11 cellular contexts compared by ENCODE assay signal in genomic region chr2:196252408-196253114, GRCh38.
DNase-seq lines count a peak whose midpoint lies in the region; ATAC-seq and TF ChIP-seq lines count a peak whose summit lies in the region.
"Had no signal": no experiment of that assay in that cellular context is flagged by ENCODE, and none has a peak within 500 bp of the region (broad histone marks: within the 10 kb centered on the region; RNA-seq: fewer than 3 reads in every experiment).

No MANE protein-coding gene starts in this region.

- CTCF ChIA-PET in Panc1 (lab: Charles Lee), result interaction anchor here (0.6 kb wide), 1 partner anchor 10 kb away, joined by 6 read pairs; no protein-coding TSS in a partner anchor

- in situ Hi-C loops in Panc1 (cut with HindIII; ENCODE audit: low pct_unique_long_range_greater_than_20kb, low sequenced_read_pairs), result no loop called here

- H3K27me3 ChIP-seq in Panc1 (ENCODE audit: control insufficient read depth, insufficient read depth, low read length), result no peaks in the 10 kb centered on the region
- H3K27me3 ChIP-seq in foreskin keratinocyte, result no peaks in the 10 kb centered on the region

- H3K4me3 ChIP-seq in AG10803 (ENCODE audit: low read length) (no peak overlapping the region), Panc1 (ENCODE audit: low read depth in 2 of 2, low read length in 2 of 2) (no peak overlapping the region)

- H3K27ac ChIP-seq in Panc1 (ENCODE audit: low read length) (no peak overlapping the region), foreskin keratinocyte (peak overlapping the region; percentile 28)
- H3K27ac ChIP-seq: C4-2B had no signal

- H3K9me3 ChIP-seq in Panc1 (ENCODE audit: control insufficient read depth, insufficient read depth, low read depth, low read length), result no peaks in the 10 kb centered on the region

- POLR2A ChIA-PET in Panc1 (lab: Charles Lee), result no interaction called here

- DNase-seq in AG10803 (ENCODE audit: low read depth), result peak; percentile 65
- peak; percentile 29 for DNase-seq in GM03348 (ENCODE audit: low spot score)
- no peak for DNase-seq in Panc1 (ENCODE audit: low read depth, low spot score)
- DNase-seq in foreskin keratinocyte, result no peak
- no peak for DNase-seq in COLO829 (ENCODE audit: low spot score)
- no peak for DNase-seq in NCI-H524 (lab: John Stamatoyannopoulos, UW)
- DNase-seq: KBM-7, NCI-H146 had no signal

- TF ChIP-seq CTCF in AG10803 (conservative IDR thresholded peaks at IDR 0.05; ENCODE audit: low read length) (no peak), Panc1 (IDR thresholded peaks at IDR 0.05) (no peak), foreskin keratinocyte (conservative IDR thresholded peaks at IDR 0.05) (no peak)

- TSS peak; percentile 58 for BruUV-seq in Panc1 (replicated peaks; lab: Mats Ljungman, UMichigan)

- H3K4me1 ChIP-seq in Panc1 (ENCODE audit: control insufficient read depth, insufficient read depth, low read length), result no peaks in the 10 kb centered on the region
- peaks cover 27% of the 10 kb centered on the region for H3K4me1 ChIP-seq in foreskin keratinocyte

- ATAC-seq in Panc1 (no peak), foreskin keratinocyte (peak; percentile 92), HG02884 (IDR thresholded peaks at IDR 0.05; ENCODE audit: unreplicated experiment) (no peak), HG02642 (IDR thresholded peaks at IDR 0.05; ENCODE audit: poor library complexity, unreplicated experiment) (no peak)

- intact Hi-C loops in Panc1 (cut with micrococcal nuclease; ENCODE audit: unreplicated experiment), result no loop called here

- no peaks in the 10 kb centered on the region for H3K36me3 ChIP-seq in Panc1 (ENCODE audit: control insufficient read depth, insufficient read depth, low read length)

Comparison
In these comparisons a context has a peak if more than half of its experiments do, and no peak if none do; other contexts are left out.
1. DNase-seq: peak in AG10803 (single experiment) and GM03348 (single experiment); none in Panc1 (single experiment), foreskin keratinocyte (0 of 2), COLO829 (single experiment) and NCI-H524 (0 of 2).